Comparison of ENCODE assay signal across 18 cellular contexts in genomic region chr2:211946960-211947359, GRCh38.
"Had no signal": no experiment of that assay in that cellular context is flagged by ENCODE, and none has a peak within 500 bp of the region (broad histone marks: within the 10 kb centered on the region; RNA-seq: fewer than 3 reads in every experiment).

No MANE protein-coding gene starts in this region.

- H3K4me1 ChIP-seq: body of pancreas, thyroid gland, upper lobe of right lung had no signal

- ATAC-seq: activated CD8-positive, alpha-beta T cell treated with anti-CD3 and anti-CD28 coated beads, Interleukin-2, amount 10 ng/mL, durations not matched to agents 7 days and 5 days; body of pancreas; left colon; right cardiac atrium; upper lobe of right lung had no signal

- H3K27ac ChIP-seq: body of pancreas, cardiac muscle cell, neutrophil, ovary, thyroid gland, upper lobe of right lung had no signal

- H3K27me3 ChIP-seq: body of pancreas, cardiac muscle cell, neutrophil, ovary, upper lobe of right lung had no signal

- H3K9me3 ChIP-seq: body of pancreas, neutrophil, ovary, thyroid gland, upper lobe of right lung had no signal

- DNase-seq: activated CD4-positive, alpha-beta T cell treated with anti-CD3 and anti-CD28 coated beads for 1 hour; activated CD4-positive, alpha-beta T cell treated with anti-CD3 and anti-CD28 coated beads, Interleukin-2, amount 50 U/mL, for 1 hour; activated CD8-positive, alpha-beta T cell treated with anti-CD3 and anti-CD28 coated beads, Interleukin-2, amount 10 ng/mL, durations not matched to agents 7 days and 5 days; activated gamma-delta T cell treated with Interleukin-2 at 50 U/mL for 16 hours; anterior cingulate cortex; body of pancreas; effector CD4-positive, alpha-beta T cell; erythroblast; foreskin fibroblast; left colon; ovary; right cardiac atrium; stimulated activated CD4-positive, alpha-beta T cell treated with anti-CD3 and anti-CD28 coated beads, Interleukin-4, amount 100 ng/mL, for 24 hours; substantia nigra; thyroid gland; upper lobe of right lung had no signal

- H3K36me3 ChIP-seq: cardiac muscle cell, neutrophil, ovary, thyroid gland, upper lobe of right lung had no signal

- H3K4me3 ChIP-seq: body of pancreas, cardiac muscle cell, ovary, thyroid gland, upper lobe of right lung had no signal
